16 cellular contexts compared by ENCODE assay signal in the genomic region with DNA sequence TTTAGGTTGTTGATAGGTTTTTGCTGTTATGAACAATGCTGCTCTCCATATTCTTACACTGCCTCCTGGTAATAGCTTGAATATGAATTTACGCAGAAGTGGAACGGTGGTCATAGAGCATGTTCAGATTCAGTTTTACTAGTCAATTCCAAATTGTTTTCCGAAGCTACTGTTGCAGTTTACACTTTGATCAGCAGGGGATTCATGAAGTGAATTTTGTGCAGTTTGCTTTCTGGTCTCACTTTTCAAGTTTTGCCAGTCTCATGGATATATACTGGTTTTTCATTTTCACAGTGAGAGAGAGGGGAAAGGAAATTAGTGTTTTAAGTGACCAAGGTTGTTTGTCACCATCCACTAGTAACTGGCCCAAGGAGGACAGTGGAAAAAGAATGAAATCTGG.
DNase-seq lines count a peak whose midpoint lies in the region; ATAC-seq and TF ChIP-seq lines count a peak whose summit lies in the region.
"Had no signal": no experiment of that assay in that cellular context is flagged by ENCODE, and none has a peak within 500 bp of the region (broad histone marks: within the 10 kb centered on the region; RNA-seq: fewer than 3 reads in every experiment).

No MANE protein-coding gene starts in this region.

- no peak overlapping the region for H3K4me3 ChIP-seq in SK-N-SH (ENCODE audit: low read depth in 2 of 2, low read length in 1 of 2)
- no peak overlapping the region for H3K4me3 ChIP-seq in PC-3 (ENCODE audit: low read length)
- H3K4me3 ChIP-seq in epithelial cell of esophagus (ENCODE audit: low read length): no peak overlapping the region
- H3K4me3 ChIP-seq: heart right ventricle, tibial nerve had no signal

- peaks cover 10% of the 10 kb centered on the region; the same call in 1 of the 2 replicates for H3K27me3 ChIP-seq in SK-N-SH (ENCODE audit: insufficient read depth)
- peaks cover 15% of the 10 kb centered on the region for H3K27me3 ChIP-seq in PC-3 (ENCODE audit: low read length)
- H3K27me3 ChIP-seq: tibial nerve had no signal

- H3K27ac Mint-ChIP-seq in progenitor cell of endocrine pancreas: no peak overlapping the region

- 78% methylated on average over 3 of the region's 3 CpGs for WGBS in SK-N-SH (ENCODE audit: low lambda C conversion rate)

- H3K9me3 ChIP-seq in SK-N-SH (no peaks in the 10 kb centered on the region), PC-3 (ENCODE audit: low read length) (no peaks in the 10 kb centered on the region)
- H3K9me3 ChIP-seq: heart right ventricle, tibial nerve had no signal

- no peaks in the 10 kb centered on the region for H3K9me3 Mint-ChIP-seq in progenitor cell of endocrine pancreas (ENCODE audit: low read depth)

- no peak for TF ChIP-seq RAD21 in SK-N-SH (IDR thresholded peaks at IDR 0.05; ENCODE audit: low read length)

- intact Hi-C loops in PC-3 (cut with micrococcal nuclease): no loop called here

- no peak overlapping the region for H3K27ac ChIP-seq in SK-N-SH (ENCODE audit: low read depth in 2 of 2, low read length in 1 of 2)
- H3K27ac ChIP-seq in PC-3 (ENCODE audit: low read length): no peak overlapping the region
- H3K27ac ChIP-seq: 22Rv1 had no signal

- DNase-seq in SK-N-SH (no peak), PC-3 (no peak), epithelial cell of esophagus (ENCODE audit: low read depth) (no peak), progenitor cell of endocrine pancreas (ENCODE audit: low spot score, unreplicated experiment) (no peak), NCI-H2171 (lab: John Stamatoyannopoulos, UW) (no peak), NCI-H524 treated with DMSO at 0.1 percent for 48 hours (lab: John Stamatoyannopoulos, UW) (no peak)
- no peak for DNase-seq in activated CD4-positive, alpha-beta T cell treated with anti-CD3 and anti-CD28 coated beads for 48 hours
- DNase-seq: cerebellar nuclear complex, heart right ventricle, MM.1S, NCI-H2081 treated with DMSO at 0.1 percent for 48 hours, NCI-H82 had no signal

- H3K36me3 ChIP-seq in SK-N-SH (replicated peaks in 1 of 2; ENCODE audit: control insufficient read depth in 1 of 2, insufficient read depth in 2 of 2, low read length in 1 of 2): no peaks in the 10 kb centered on the region
- H3K36me3 ChIP-seq in PC-3 (ENCODE audit: low read depth, low read length): no peaks in the 10 kb centered on the region
- H3K36me3 ChIP-seq: heart right ventricle, tibial nerve had no signal

- CTCF ChIA-PET in SK-N-SH (lab: Yijun Ruan, JAX): interaction anchor here (1.1 to 1.9 kb wide), 4 partner anchors 18 to 300 kb away, joined by 3 to 7 read pairs (median 4); partner anchors contain the start of gene PFKFB3
- CTCF ChIA-PET in PC-3 (lab: Charles Lee): interaction anchor here (0.6 kb wide), 1 partner anchor 1001 kb away, joined by 4 read pairs; no protein-coding TSS in a partner anchor

- H3K4me2 ChIP-seq in SK-N-SH (no peak overlapping the region), PC-3 (ENCODE audit: low read length) (no peak overlapping the region)

- BruUV-seq in PC-3 (replicated peaks; lab: Mats Ljungman, UMichigan): no TSS peak

- H3K79me2 ChIP-seq in SK-N-SH (ENCODE audit: insufficient read depth) (no peaks in the 10 kb centered on the region), PC-3 (ENCODE audit: low read length) (no peaks in the 10 kb centered on the region)

- ATAC-seq in SK-N-SH treated with all-trans-retinoic acid at 6 μM for 48 hours (no peak), PC-3 (no peak)
- ATAC-seq: heart right ventricle had no signal

- H3K9ac ChIP-seq in SK-N-SH: no peak overlapping the region
- H3K9ac ChIP-seq in PC-3 (ENCODE audit: low read length): no peak overlapping the region

- no peaks in the 10 kb centered on the region for H3K4me1 Mint-ChIP-seq in progenitor cell of endocrine pancreas (ENCODE audit: low read depth)

- no peak for TF ChIP-seq EP300 in SK-N-SH (IDR thresholded peaks at IDR 0.05; ENCODE audit: borderline replicate concordance in 1 of 2, low read depth in 1 of 2, low read length in 1 of 2)

- peaks cover 13% of the 10 kb centered on the region for H3K27me3 Mint-ChIP-seq in progenitor cell of endocrine pancreas
- H3K27me3 Mint-ChIP-seq: activated naive CD8-positive, alpha-beta T cell had no signal

- H3K4me3 Mint-ChIP-seq in progenitor cell of endocrine pancreas (ENCODE audit: low read depth): no peak overlapping the region
- H3K4me3 Mint-ChIP-seq: activated naive CD8-positive, alpha-beta T cell had no signal

- H2AFZ ChIP-seq in SK-N-SH (ENCODE audit: low read depth): no peak overlapping the region
- no peak overlapping the region for H2AFZ ChIP-seq in PC-3 (ENCODE audit: low read length)

- H3K9me2 ChIP-seq in SK-N-SH: no peaks in the 10 kb centered on the region
- no peaks in the 10 kb centered on the region for H3K9me2 ChIP-seq in PC-3 (replicated peaks; ENCODE audit: low read length)

- H3K36me3 Mint-ChIP-seq in progenitor cell of endocrine pancreas (ENCODE audit: insufficient read depth): no peaks in the 10 kb centered on the region

- H3K4me1 ChIP-seq in SK-N-SH (ENCODE audit: control insufficient read depth in 1 of 2, insufficient read depth in 2 of 2, low read depth in 1 of 2, low read length in 1 of 2) (0 out of 4 replicates have a peak, but pooled peaks cover 0 to 2% of the 10 kb centered on the region in 2 experiments), PC-3 (ENCODE audit: insufficient read depth, low read length) (no peaks in the 10 kb centered on the region)

- H3F3A ChIP-seq in SK-N-SH (replicated peaks; ENCODE audit: insufficient read depth) (no peaks in the 10 kb centered on the region), PC-3 (ENCODE audit: low read length, unreplicated experiment) (no peaks in the 10 kb centered on the region)

- POLR2A ChIA-PET in SK-N-SH (lab: Yijun Ruan, JAX): no interaction called here
- POLR2A ChIA-PET in PC-3 (lab: Charles Lee; ENCODE audit: unreplicated experiment): interaction anchor here (0.7 kb wide), 1 partner anchor 23 kb away, joined by 6 read pairs; no protein-coding TSS in a partner anchor

- H4K20me1 ChIP-seq in SK-N-SH (ENCODE audit: insufficient read depth) (no peaks in the 10 kb centered on the region), PC-3 (ENCODE audit: low read length) (no peaks in the 10 kb centered on the region)

- TF ChIP-seq CTCF in SK-N-SH (IDR thresholded peaks at IDR 0.05) (peak; percentile 34), PC-3 (conservative IDR thresholded peaks at IDR 0.05; ENCODE audit: low read depth, low read length) (0 out of 2 replicates have a peak, but pooled peaks have one; percentile 11), epithelial cell of esophagus (IDR thresholded peaks at IDR 0.05; ENCODE audit: insufficient read depth, low read depth, low read length, missing control alignments) (peak; percentile 17), progenitor cell of endocrine pancreas (IDR thresholded peaks at IDR 0.05; ENCODE audit: unreplicated experiment) (peak; percentile 30)

TF ChIP-seq in SK-N-SH, 30 proteins besides CTCF, POLR2A, EP300 and RAD21 (continues in another document):
- TF ChIP-seq POLR2AphosphoS5 (IDR thresholded peaks at IDR 0.05; ENCODE audit: low read depth, low read length) (no peak), RCOR1 (IDR thresholded peaks at IDR 0.05; ENCODE audit: low read length) (no peak), SMC3 (IDR thresholded peaks at IDR 0.05; ENCODE audit: low read depth, low read length) (no peak)
- TF ChIP-seq, protein P1, sequence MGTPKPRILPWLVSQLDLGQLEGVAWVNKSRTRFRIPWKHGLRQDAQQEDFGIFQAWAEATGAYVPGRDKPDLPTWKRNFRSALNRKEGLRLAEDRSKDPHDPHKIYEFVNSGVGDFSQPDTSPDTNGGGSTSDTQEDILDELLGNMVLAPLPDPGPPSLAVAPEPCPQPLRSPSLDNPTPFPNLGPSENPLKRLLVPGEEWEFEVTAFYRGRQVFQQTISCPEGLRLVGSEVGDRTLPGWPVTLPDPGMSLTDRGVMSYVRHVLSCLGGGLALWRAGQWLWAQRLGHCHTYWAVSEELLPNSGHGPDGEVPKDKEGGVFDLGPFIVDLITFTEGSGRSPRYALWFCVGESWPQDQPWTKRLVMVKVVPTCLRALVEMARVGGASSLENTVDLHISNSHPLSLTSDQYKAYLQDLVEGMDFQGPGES (IDR thresholded peaks at IDR 0.05; ENCODE audit: low read depth, low read length): no peak

TF ChIP-seq in SK-N-SH treated with all-trans-retinoic acid at 6 μM for 48 hours, 23 proteins besides CTCF, POLR2A, EP300 and RAD21:
- TF ChIP-seq GLIS3 (CRISPR knock-in tag; IDR thresholded peaks at IDR 0.05) (no peak), RARB (CRISPR knock-in tag; IDR thresholded peaks at IDR 0.05) (no peak), ZNF8 (CRISPR knock-in tag; IDR thresholded peaks at IDR 0.05) (no peak), CREB5 (CRISPR knock-in tag; IDR thresholded peaks at IDR 0.05; ENCODE audit: low read depth) (no peak)
- TF ChIP-seq, protein P2, sequence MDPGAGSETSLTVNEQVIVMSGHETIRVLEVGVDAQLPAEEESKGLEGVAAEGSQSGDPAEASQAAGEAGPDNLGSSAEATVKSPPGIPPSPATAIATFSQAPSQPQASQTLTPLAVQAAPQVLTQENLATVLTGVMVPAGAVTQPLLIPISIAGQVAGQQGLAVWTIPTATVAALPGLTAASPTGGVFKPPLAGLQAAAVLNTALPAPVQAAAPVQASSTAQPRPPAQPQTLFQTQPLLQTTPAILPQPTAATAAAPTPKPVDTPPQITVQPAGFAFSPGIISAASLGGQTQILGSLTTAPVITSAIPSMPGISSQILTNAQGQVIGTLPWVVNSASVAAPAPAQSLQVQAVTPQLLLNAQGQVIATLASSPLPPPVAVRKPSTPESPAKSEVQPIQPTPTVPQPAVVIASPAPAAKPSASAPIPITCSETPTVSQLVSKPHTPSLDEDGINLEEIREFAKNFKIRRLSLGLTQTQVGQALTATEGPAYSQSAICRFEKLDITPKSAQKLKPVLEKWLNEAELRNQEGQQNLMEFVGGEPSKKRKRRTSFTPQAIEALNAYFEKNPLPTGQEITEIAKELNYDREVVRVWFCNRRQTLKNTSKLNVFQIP (CRISPR knock-in tag; IDR thresholded peaks at IDR 0.05; ENCODE audit: borderline replicate concordance, low read depth): no peak
